8 cellular contexts compared by ENCODE assay signal in the genomic region with DNA sequence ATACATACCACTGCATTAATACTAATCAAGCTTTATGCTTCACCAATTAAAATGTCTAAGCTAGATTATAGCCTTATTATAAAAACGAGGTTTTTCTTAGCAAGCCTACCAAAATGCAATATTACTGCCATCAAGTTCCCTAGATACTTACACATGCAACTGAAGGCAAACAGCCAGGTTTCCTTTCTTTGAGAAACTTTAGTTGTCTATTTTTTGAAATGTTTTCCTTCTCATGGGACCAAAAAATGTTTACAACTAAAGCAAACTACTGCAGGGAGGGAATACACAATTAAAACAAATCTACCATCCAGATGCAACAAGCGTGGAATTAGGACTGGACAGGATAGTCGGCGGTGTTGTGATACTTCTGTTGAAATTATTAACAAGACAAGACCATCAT. TPM values are rescaled to one million over a fixed set of nuclear protein-coding genes. Genes with fewer than 3 reads are reported as not detected.
A peak's percentile ranks its signal among the peaks of the same experiment; 100 is the strongest.
DNase-seq lines count a peak whose midpoint lies in the region; ATAC-seq, FAIRE-seq and TF ChIP-seq lines count a peak whose summit lies in the region.

No MANE protein-coding gene starts in this region.

- peaks cover 3 to 11% of the 10 kb centered on the region in 2 donors for H3K36me3 Mint-ChIP-seq in activated T-cell treated with anti-CD3 and anti-CD28 coated beads, Interleukin-2, amount 50 U/mL, for 72 hours (ENCODE audit: insufficient read depth in 2 of 2)

- H3K27me3 ChIP-seq in liver (ENCODE audit: control insufficient read depth in 4 of 4, insufficient read depth in 4 of 4, low read length in 3 of 4), result no peaks in the 10 kb centered on the region
- no peaks in the 10 kb centered on the region for H3K27me3 ChIP-seq in transverse colon

- no peak for TF ChIP-seq CTCF in liver (IDR thresholded peaks at IDR 0.05; ENCODE audit: low read depth, low read length, missing input control)
- no peak for TF ChIP-seq CTCF in transverse colon (IDR thresholded peaks at IDR 0.05)

- no peak for TF ChIP-seq EP300 in transverse colon (IDR thresholded peaks at IDR 0.05; ENCODE audit: low read depth)

- in situ Hi-C loops in transverse colon (cut with MboI; ENCODE audit: low pct_ligation_motif_present in 1 of 4, low pct_unique_long_range_greater_than_20kb in 1 of 4, low sequenced_read_pairs in 3 of 4), result no loop called here

- H3K4me3 ChIP-seq in liver (ENCODE audit: low read depth in 1 of 3, low read length in 3 of 3) (peak overlapping the region; percentile 67 to 91 (median 85)), transverse colon (peak overlapping the region in 3 of 4 donors; percentile 61 to 94 (median 91))

- no peak for TF ChIP-seq RAD21 in liver (IDR thresholded peaks at IDR 0.05)

- peaks cover 67% of the 10 kb centered on the region for H3K4me1 Mint-ChIP-seq in activated T-cell treated with anti-CD3 and anti-CD28 coated beads, Interleukin-2, amount 50 U/mL, for 72 hours (ENCODE audit: low read depth)

- peak overlapping the region in 1 of 2 donors; percentile 49 for H3K9ac ChIP-seq in liver (ENCODE audit: low read depth in 1 of 2, low read length in 2 of 2)

- ATAC-seq in activated T-cell treated with anti-CD3 and anti-CD28 coated beads, Interleukin-2, amount 50 U/mL, for 72 hours (replicated peaks in 1 of 2), result no peak

- TF ChIP-seq POLR2A in transverse colon (IDR thresholded peaks at IDR 0.05), result no peak

- no peak overlapping the region for H3K27ac ChIP-seq in liver (ENCODE audit: low read depth in 1 of 2, low read length in 2 of 2)
- H3K27ac ChIP-seq in transverse colon, result peak overlapping the region; percentile 98 to 99 (median 99)

- no peak for DNase-seq in activated T-cell treated with anti-CD3 and anti-CD28 coated beads, Interleukin-2, amount 50 U/mL, for 72 hours
- no peak for DNase-seq in activated T-cell treated with anti-CD3 and anti-CD28 coated beads, Interleukin-2, amount 50 U/mL, for 1 hour
- peak; percentile 22 for DNase-seq in astrocyte of the hippocampus (ENCODE audit: low read depth, low spot score)
- no peak for DNase-seq in transverse colon
- DNase-seq in NCI-H526 (lab: John Stamatoyannopoulos, UW), result no peak
- DNase-seq in GM19239 (ENCODE audit: insufficient read length, low spot score), result no peak
- no peak for DNase-seq in stimulated activated CD4-positive, alpha-beta T cell treated with anti-CD3 and anti-CD28 coated beads, Interleukin-4, amount 100 ng/mL, for 1 hour

- H3K27ac Mint-ChIP-seq in activated T-cell treated with anti-CD3 and anti-CD28 coated beads, Interleukin-2, amount 50 U/mL, for 72 hours, result peak overlapping the region; percentile 98

- H3K27me3 Mint-ChIP-seq in activated T-cell treated with anti-CD3 and anti-CD28 coated beads, Interleukin-2, amount 50 U/mL, for 72 hours (ENCODE audit: low read depth), result no peaks in the 10 kb centered on the region

- no peaks in the 10 kb centered on the region for H3K9me3 ChIP-seq in liver (ENCODE audit: control insufficient read depth in 4 of 4, low read length in 3 of 4)
- H3K9me3 ChIP-seq in transverse colon, result no peaks in the 10 kb centered on the region

- peaks cover 0 to 2% (median 0%) of the 10 kb centered on the region in 4 donors for H3K36me3 ChIP-seq in liver (ENCODE audit: control insufficient read depth in 4 of 4, insufficient read depth in 3 of 4, low read depth in 1 of 4, low read length in 3 of 4)
- no peaks in the 10 kb centered on the region for H3K36me3 ChIP-seq in transverse colon

- 46% methylated on average over 4 of the region's 4 CpGs for WGBS in liver
- 16% methylated on average over 4 of the region's 4 CpGs for WGBS in transverse colon (ENCODE audit: low coverage in 1 of 2), 2 donors

- intact Hi-C loops in transverse colon (cut with DNase I; ENCODE audit: low total_unique reads), result no loop called here

- H3K4me3 Mint-ChIP-seq in activated T-cell treated with anti-CD3 and anti-CD28 coated beads, Interleukin-2, amount 50 U/mL, for 72 hours, result peak overlapping the region; percentile 91 to 98

- peaks cover 2 to 27% (median 16%) of the 10 kb centered on the region in 4 donors for H3K4me1 ChIP-seq in liver (ENCODE audit: control insufficient read depth in 4 of 4, insufficient read depth in 4 of 4, low read length in 3 of 4)
- H3K4me1 ChIP-seq in transverse colon, result peaks cover 29 to 63% (median 49%) of the 10 kb centered on the region in 4 donors

- FAIRE-seq in GM19239 (lab: Jason Lieb, UNC), result no peak

- no peaks in the 10 kb centered on the region for H3K9me3 Mint-ChIP-seq in activated T-cell treated with anti-CD3 and anti-CD28 coated beads, Interleukin-2, amount 50 U/mL, for 72 hours

TF ChIP-seq in liver, 16 proteins besides CTCF, POLR2A, EP300 and RAD21:
- no peak for TF ChIP-seq HNF4A (conservative IDR thresholded peaks at IDR 0.05)

RNA-seq across cellular contexts. Expression of gene ZNF644, which starts 1.3 kb away (rescaled TPM):
- 10 to 100 TPM; 54.7 to 68.6 TPM for total RNA-seq in activated T-cell treated with anti-CD3 and anti-CD28 coated beads, Interleukin-2, amount 50 U/mL, for 72 hours
- 10 to 100 TPM; 35.6 to 38.8 TPM for total RNA-seq in liver
- 10 to 100 TPM in 1 of 2 donors, 1 to 10 TPM in 1; 6.8 to 18.7 TPM for polyA plus RNA-seq in liver
- 10 to 100 TPM; 19.5 to 86.2 (median 50.4) TPM for total RNA-seq in transverse colon

Comparison
In these comparisons a context has a peak if more than half of its experiments do, and no peak if none do; other contexts are left out.
1. H3K27ac ChIP-seq: peak in transverse colon (4 of 4); none in liver (0 of 2).